In genomic region chr17:47235506-47235905, GRCh38 we compare ENCODE assay signal across 24 cellular contexts. TPM values are rescaled to one million over a fixed set of nuclear protein-coding genes. Genes with fewer than 3 reads are reported as not detected.
"Had no signal": no experiment of that assay in that cellular context is flagged by ENCODE, and none has a peak within 500 bp of the region (broad histone marks: within the 10 kb centered on the region; RNA-seq: fewer than 3 reads in every experiment).

No MANE protein-coding gene starts in this region.

- H3K27ac ChIP-seq: SJSA1, SK-N-MC had no signal

- FAIRE-seq: RCC 7860 had no signal

- H3K9me3 ChIP-seq: SJSA1 had no signal

- DNase-seq: Karpas-422, KG1, MG63, NCI-H1092, NCI-H1105 treated with DMSO at 0.1 percent for 48 hours, NCI-H1417 treated with DMSO at 0.1 percent for 48 hours, NCI-H146, NCI-H1694 treated with DMSO at 0.1 percent for 48 hours, NCI-H2029, NCI-H2081 treated with DMSO at 0.1 percent for 48 hours, NCI-H2171, NCI-H226, NCI-H446, NCI-H510A, NCI-H524 treated with DMSO at 0.1 percent for 48 hours, NCI-H69, NCI-H774, Right ventricle myocardium superior, RPMI8226, SIG-M5 had no signal

- H3K36me3 ChIP-seq: MG63, SJSA1 had no signal

- H3K27me3 ChIP-seq: MG63, SJSA1 had no signal

- H3K4me3 ChIP-seq: MG63, SJSA1, SK-N-MC had no signal

RNA-seq across cellular contexts. Expression of gene ITGB3, which starts 18.1 kb away (rescaled TPM):
- total RNA-seq: HT-29 had no signal

RNA-seq across cellular contexts. Expression of gene MYL4, which starts 26.4 kb away (rescaled TPM):
- total RNA-seq: HT-29 had no signal
